Comparison of ENCODE assay signal across 10 cellular contexts in genomic region chr5:172903790-172904189, GRCh38. TPM values are rescaled to one million over a fixed set of nuclear protein-coding genes. Genes with fewer than 3 reads are reported as not detected.
A peak's percentile ranks its signal among the peaks of the same experiment; 100 is the strongest.
DNase-seq lines count a peak whose midpoint lies in the region; ATAC-seq, FAIRE-seq and TF ChIP-seq lines count a peak whose summit lies in the region.
"Had no signal": no experiment of that assay in that cellular context is flagged by ENCODE, and none has a peak within 500 bp of the region (broad histone marks: within the 10 kb centered on the region; RNA-seq: fewer than 3 reads in every experiment).

No MANE protein-coding gene starts in this region.

- H3K4me1 ChIP-seq in body of pancreas (peaks cover 71% of the 10 kb centered on the region), HepG2 (ENCODE audit: insufficient read depth, low read length) (peaks cover 44% of the 10 kb centered on the region), tibial nerve (peaks cover 0 to 63% (median 35%) of the 10 kb centered on the region in 4 donors)

- intact Hi-C loops in body of pancreas (cut with DNase I) (no loop called here), HepG2 (cut with micrococcal nuclease; ENCODE audit: unreplicated experiment) (loop anchor here (1.0 to 2.0 kb wide), 2 partner anchors 45 to 187 kb away; no protein-coding TSS in a partner anchor)

- no peak for FAIRE-seq in HepG2 (lab: Jason Lieb, UNC)
- FAIRE-seq: A204.1 had no signal

- TF ChIP-seq RAD21 in HepG2 (CRISPR knock-in tag; IDR thresholded peaks at IDR 0.05), result no peak

- H3K36me3 ChIP-seq in body of pancreas (replicated peaks in 1 of 2; ENCODE audit: insufficient read depth in 1 of 2, low read depth in 2 of 2), result no peaks in the 10 kb centered on the region
- peaks cover 13 to 16% of the 10 kb centered on the region in 2 experiments for H3K36me3 ChIP-seq in HepG2 (replicated peaks in 1 of 2; ENCODE audit: control insufficient read depth in 1 of 2, insufficient read depth in 2 of 2, low read length in 2 of 2)
- H3K36me3 ChIP-seq in tibial nerve, result peaks cover 0 to 15% (median 0%) of the 10 kb centered on the region in 3 donors

- no peaks in the 10 kb centered on the region for H3K27me3 ChIP-seq in body of pancreas
- no peaks in the 10 kb centered on the region for H3K27me3 ChIP-seq in HepG2 (ENCODE audit: control insufficient read depth in 1 of 2, insufficient read depth in 2 of 2, low read length in 2 of 2)
- no peaks in the 10 kb centered on the region for H3K27me3 ChIP-seq in tibial nerve

- TF ChIP-seq CTCF in body of pancreas (IDR thresholded peaks at IDR 0.05) (no peak), HepG2 (CRISPR knock-in tag; IDR thresholded peaks at IDR 0.05) (no peak), tibial nerve (IDR thresholded peaks at IDR 0.05) (no peak)

- TF ChIP-seq EP300 in HepG2 (IDR thresholded peaks at IDR 0.05; ENCODE audit: low read depth in 2 of 2, low read length in 2 of 2), result no peak
- TF ChIP-seq EP300 in HepG2 (CRISPR knock-in tag; IDR thresholded peaks at IDR 0.05; ENCODE audit: borderline replicate concordance), result no peak
- no peak for TF ChIP-seq EP300 in tibial nerve (IDR thresholded peaks at IDR 0.05)

- no peak overlapping the region for H2AFZ ChIP-seq in HepG2 (ENCODE audit: low read length)

- BruUV-seq in HepG2 (replicated peaks; lab: Mats Ljungman, UMichigan), result no TSS peak

- DNase-seq in DMS 273 (lab: John Stamatoyannopoulos, UW; ENCODE audit: unreplicated experiment), result peak; percentile 20
- no peak for DNase-seq in DMS 273 treated with DMSO at 0.1 percent for 48 hours (lab: John Stamatoyannopoulos, UW)
- peak; percentile 76 to 85 (median 78) for DNase-seq in body of pancreas
- no peak for DNase-seq in HepG2 (ENCODE audit: low spot score)
- DNase-seq in tibial nerve (ENCODE audit: low spot score in 2 of 2), result no peak
- DNase-seq in cerebellar cortex (ENCODE audit: low spot score), result no peak
- DNase-seq in activated CD8-positive, alpha-beta memory T cell treated with anti-CD3 and anti-CD28 coated beads, Interleukin-2, amount 50 U/mL, for 48 hours, result no peak
- DNase-seq: activated CD4-positive, alpha-beta T cell treated with anti-CD3 and anti-CD28 coated beads for 36 hours had no signal

- CTCF ChIA-PET in HepG2 (lab: Yijun Ruan, JAX; ENCODE audit: low intra/inter-chr PET ratio, low total read pairs), result interaction anchor here (1.9 to 2.8 kb wide), 2 partner anchors 187 to 191 kb away, joined by 16 to 27 read pairs; no protein-coding TSS in a partner anchor

- H3K4me3 ChIP-seq in body of pancreas (no peak overlapping the region), HepG2 (replicated peaks in 1 of 3; ENCODE audit: insufficient read depth in 1 of 3, low read depth in 2 of 3, low read length in 3 of 3) (no peak overlapping the region), tibial nerve (no peak overlapping the region)

- H3K9ac ChIP-seq in HepG2 (ENCODE audit: insufficient read depth, low read depth, low read length), result 0 out of 2 replicates have a peak overlapping the region, but pooled peaks have one; percentile 44

- in situ Hi-C loops in HepG2 (cut with HindIII; ENCODE audit: extremely low pct_ligation_motif_present, low pct_unique_long_range_greater_than_20kb), result loop anchor here (5.0 kb wide), 2 partner anchors 131 to 176 kb away; partner anchors contain the start of gene DUSP1

- WGBS in body of pancreas, 2 donors, result 35 to 38% methylated on average over 4 of the region's 4 CpGs
- 90% methylated on average over 4 of the region's 4 CpGs for WGBS in HepG2 (ENCODE audit: low lambda C conversion rate)
- WGBS in tibial nerve, 2 donors, result 38 to 52% methylated on average over 4 of the region's 4 CpGs

- TF ChIP-seq POLR2A in body of pancreas (IDR thresholded peaks at IDR 0.05) (no peak), HepG2 (IDR thresholded peaks at IDR 0.05; ENCODE audit: insufficient read depth in 1 of 2, low read depth in 2 of 2, low read length in 2 of 2) (no peak), tibial nerve (IDR thresholded peaks at IDR 0.05) (no peak)

- ATAC-seq in body of pancreas, result no peak
- ATAC-seq in HepG2, result no peak
- no peak for ATAC-seq in GM21360 (IDR thresholded peaks at IDR 0.05; ENCODE audit: unreplicated experiment)
- ATAC-seq: activated CD4-positive, alpha-beta T cell treated with anti-CD3 and anti-CD28 coated beads for 36 hours had no signal

- no peaks in the 10 kb centered on the region for H3K9me3 ChIP-seq in body of pancreas
- no peaks in the 10 kb centered on the region for H3K9me3 ChIP-seq in HepG2 (ENCODE audit: low read length)
- H3K9me3 ChIP-seq in tibial nerve, result no peaks in the 10 kb centered on the region

- H3K27ac ChIP-seq in body of pancreas, result peak overlapping the region; percentile 98 to 100 (median 99)
- peak overlapping the region; percentile 70 for H3K27ac ChIP-seq in HepG2 (ENCODE audit: extremely low read length, insufficient read depth, low read length)
- H3K27ac ChIP-seq in tibial nerve, result peak overlapping the region; percentile 79 to 90 (median 84)

- H3K79me2 ChIP-seq in HepG2 (ENCODE audit: insufficient read depth, low read length), result no peaks in the 10 kb centered on the region

- POLR2A ChIA-PET in HepG2 (lab: Yijun Ruan, JAX), result interaction anchor here (2.7 to 8.6 kb wide), 2 partner anchors 44 to 133 kb away, joined by 18 to 31 read pairs; partner anchors contain the start of gene DUSP1

- no peaks in the 10 kb centered on the region for H4K20me1 ChIP-seq in HepG2 (ENCODE audit: insufficient read depth, low read length)

- no peak overlapping the region for H3K4me2 ChIP-seq in HepG2 (ENCODE audit: low read depth, low read length)

TF ChIP-seq in HepG2, 621 proteins besides CTCF, POLR2A, EP300 and RAD21 (continues in another document):
- TF ChIP-seq MIXL1 (CRISPR knock-in tag; IDR thresholded peaks at IDR 0.05) (no peak), GABPB1 (CRISPR knock-in tag; IDR thresholded peaks at IDR 0.05) (no peak), SNRNP70 (IDR thresholded peaks at IDR 0.05; ENCODE audit: low read depth, low read length) (no peak), NFE2 (CRISPR knock-in tag; IDR thresholded peaks at IDR 0.05) (no peak), MED13 (CRISPR knock-in tag; IDR thresholded peaks at IDR 0.05) (no peak), HNF1A (IDR thresholded peaks at IDR 0.05; ENCODE audit: low read depth) (no peak), HNF1A (CRISPR knock-in tag; IDR thresholded peaks at IDR 0.05; ENCODE audit: borderline replicate concordance) (no peak), ZNF33B (CRISPR knock-in tag; IDR thresholded peaks at IDR 0.05) (no peak), ZNF510 (CRISPR knock-in tag; IDR thresholded peaks at IDR 0.05; ENCODE audit: low read depth) (no peak)

RNA-seq across cellular contexts. Expression of gene RPL26L1, which starts 55.4 kb away (rescaled TPM):
- total RNA-seq in body of pancreas, result 10 to 100 TPM in 1 of 2 donors, 1 to 10 TPM in 1; 7.3 to 11.4 TPM
- 83.6 and 107 TPM in 2 replicates for total RNA-seq in HepG2 (2016; rRNA removed; fragmentation: Illumina TruSeq; extraction: Trizol)
- 33.3 and 37.4 TPM in 2 replicates for total RNA-seq in HepG2 (2016; cell fraction: cytosol; rRNA removed; fragmentation: Illumina TruSeq; extraction: Trizol; ENCODE audit: low read depth)
- 76.9 and 117 TPM in 2 replicates for total RNA-seq in HepG2 (2016; cell fraction: insoluble cytoplasmic fraction; rRNA removed; fragmentation: Illumina TruSeq; extraction: Trizol)
- total RNA-seq in HepG2 (2016; cell fraction: membrane; rRNA removed; fragmentation: Illumina TruSeq; extraction: Trizol), result 30.1 and 30.8 TPM in 2 replicates
- 29.9 and 31.6 TPM in 2 replicates for total RNA-seq in HepG2 (2016; cell fraction: nucleus; rRNA removed; fragmentation: Illumina TruSeq; extraction: Trizol)
- polyA plus RNA-seq in HepG2 (2011; rRNA removed), result 60.0 and 61.2 TPM in 2 replicates
- 63.1 and 67.2 TPM in 2 replicates for polyA plus RNA-seq in HepG2 (2011; cell fraction: cytosol; rRNA removed)
- 19.5 and 21.3 TPM in 2 replicates for polyA plus RNA-seq in HepG2 (2011; cell fraction: nucleus; rRNA removed)
- 45.5 and 54.3 TPM in 2 replicates for polyA plus RNA-seq in HepG2 (2012)
- polyA plus RNA-seq in HepG2 (2016; cell fraction: cytosol; fragmentation: Illumina TruSeq; extraction: Trizol; ENCODE audit: low read depth), result 32.2 and 38.5 TPM in 2 replicates
- polyA plus RNA-seq in HepG2 (2016; cell fraction: insoluble cytoplasmic fraction; fragmentation: Illumina TruSeq; extraction: Trizol; ENCODE audit: low read depth), result 125 and 151 TPM in 2 replicates
- polyA plus RNA-seq in HepG2 (2016; cell fraction: membrane; fragmentation: Illumina TruSeq; extraction: Trizol; ENCODE audit: low read depth), result 30.7 and 36.9 TPM in 2 replicates
- polyA plus RNA-seq in HepG2 (2016; cell fraction: nucleus; fragmentation: Illumina TruSeq; extraction: Trizol; ENCODE audit: insufficient read depth, low read depth), result 58.3 and 63.6 TPM in 2 replicates
- 31.1 and 88.5 TPM in 2 replicates for polyA minus RNA-seq in HepG2 (2011; rRNA and poly(A)+ RNA removed; ENCODE audit: low replicate concordance)
- polyA minus RNA-seq in HepG2 (2011; cell fraction: cytosol; rRNA and poly(A)+ RNA removed), result 12.4 and 13.4 TPM in 2 replicates
- polyA minus RNA-seq in HepG2 (2011; cell fraction: nucleus; rRNA and poly(A)+ RNA removed), result 6.7 and 7.5 TPM in 2 replicates
- 10 to 100 TPM in 3 of 4 donors, 1 to 10 TPM in 1; 6.1 to 30.8 (median 25.3) TPM for total RNA-seq in tibial nerve

Comparison
In these comparisons a context has a peak if more than half of its experiments do, and no peak if none do; other contexts are left out.
1. DNase-seq: peak in DMS 273 (single experiment) and body of pancreas (4 of 4); none in DMS 273 treated with DMSO at 0.1 percent for 48 hours (single experiment), HepG2 (single experiment), tibial nerve (0 of 2), cerebellar cortex (single experiment) and activated CD8-positive, alpha-beta memory T cell treated with anti-CD3 and anti-CD28 coated beads, Interleukin-2, amount 50 U/mL, for 48 hours (single experiment).
2. Peak in every context shown above with its lines, with median percentiles within 50 percentile points of each other: H3K27ac ChIP-seq.